1 cellular context compared by ENCODE assay signal in genomic region chr7:47942651-47943050, GRCh38. TPM values are rescaled to one million over a fixed set of nuclear protein-coding genes. Genes with fewer than 3 reads are reported as not detected.
"Had no signal": no experiment of that assay in that cellular context is flagged by ENCODE, and none has a peak within 500 bp of the region (broad histone marks: within the 10 kb centered on the region; RNA-seq: fewer than 3 reads in every experiment).

No MANE protein-coding gene starts in this region.

RNA-seq across cellular contexts. Expression of gene PKD1L1, which starts 5.6 kb away (rescaled TPM):
- total RNA-seq: MCF 10A had no signal
